Comparison of ENCODE assay signal across 22 cellular contexts in genomic region chr14:31253746-31254471, GRCh38. TPM values are rescaled to one million over a fixed set of nuclear protein-coding genes. Genes with fewer than 3 reads are reported as not detected.
A peak's percentile ranks its signal among the peaks of the same experiment; 100 is the strongest.
DNase-seq lines count a peak whose midpoint lies in the region; ATAC-seq, FAIRE-seq and TF ChIP-seq lines count a peak whose summit lies in the region.
"Had no signal": no experiment of that assay in that cellular context is flagged by ENCODE, and none has a peak within 500 bp of the region (broad histone marks: within the 10 kb centered on the region; RNA-seq: fewer than 3 reads in every experiment).

No MANE protein-coding gene starts in this region.

- H3K4me1 ChIP-seq in HepG2 (ENCODE audit: insufficient read depth, low read length) (peaks cover 79% of the 10 kb centered on the region), right lobe of liver (peaks cover 0 to 25% (median 10%) of the 10 kb centered on the region in 4 donors), Karpas-422 (ENCODE audit: low read length) (peaks cover 5% of the 10 kb centered on the region), gastroesophageal sphincter (no peaks in the 10 kb centered on the region)

- no TSS peak for BruUV-seq in HepG2 (replicated peaks; lab: Mats Ljungman, UMichigan)

- H3K79me2 ChIP-seq in HepG2 (ENCODE audit: insufficient read depth, low read length) (no peaks in the 10 kb centered on the region), Karpas-422 (ENCODE audit: low read length) (no peaks in the 10 kb centered on the region)

- CTCF ChIA-PET in HepG2 (lab: Yijun Ruan, JAX; ENCODE audit: low intra/inter-chr PET ratio, low total read pairs) = no interaction called here

- H3K9me3 ChIP-seq in HepG2 (ENCODE audit: low read length) (no peaks in the 10 kb centered on the region), right lobe of liver (no peaks in the 10 kb centered on the region), Karpas-422 (ENCODE audit: low read length) (no peaks in the 10 kb centered on the region), gastroesophageal sphincter (no peaks in the 10 kb centered on the region)
- H3K9me3 ChIP-seq: A549; BLaER1 treated with 17β-estradiol and CSF1 and Interleukin-3, amounts not matched to agents 10 nM and 100 nM; Caco-2 had no signal

- DNase-seq in HepG2 (ENCODE audit: low spot score) (no peak), right lobe of liver (no peak), Karpas-422 (peak; percentile 41), NCI-H82 treated with DMSO at 0.1 percent for 48 hours (lab: John Stamatoyannopoulos, UW; ENCODE audit: unreplicated experiment) (peak; percentile 3), retinal pigment epithelial cell (ENCODE audit: low read depth) (peak; percentile 62), T-helper 1 cell (no peak)
- DNase-seq: AML-193; Caco-2; Calu3; CD4-positive, alpha-beta T cell; CD8-positive, alpha-beta T cell; DMS79 treated with DMSO at 0.1 percent for 48 hours; GF-D8 had no signal

- H3K27me3 ChIP-seq in HepG2 (ENCODE audit: control insufficient read depth in 1 of 2, insufficient read depth in 2 of 2, low read length in 2 of 2) = no peaks in the 10 kb centered on the region; a peak in 1 of 5 replicates
- H3K27me3 ChIP-seq in right lobe of liver = no peaks in the 10 kb centered on the region
- no peaks in the 10 kb centered on the region for H3K27me3 ChIP-seq in Karpas-422 (ENCODE audit: low read length)
- H3K27me3 ChIP-seq in gastroesophageal sphincter = no peaks in the 10 kb centered on the region
- H3K27me3 ChIP-seq: BLaER1 treated with 17β-estradiol and CSF1 and Interleukin-3, amounts not matched to agents 10 nM and 100 nM had no signal

- no peak overlapping the region for H3K4me3 ChIP-seq in HepG2 (replicated peaks in 1 of 3; ENCODE audit: insufficient read depth in 1 of 3, low read depth in 2 of 3, low read length in 3 of 3)
- no peak overlapping the region for H3K4me3 ChIP-seq in right lobe of liver
- no peak overlapping the region for H3K4me3 ChIP-seq in Karpas-422 (ENCODE audit: low read length)
- H3K4me3 ChIP-seq in retinal pigment epithelial cell (ENCODE audit: low read length) = no peak overlapping the region
- no peak overlapping the region for H3K4me3 ChIP-seq in gastroesophageal sphincter
- H3K4me3 ChIP-seq: A549; BLaER1 treated with 17β-estradiol and CSF1 and Interleukin-3, amounts not matched to agents 10 nM and 100 nM had no signal

- TF ChIP-seq CTCF in HepG2 (CRISPR knock-in tag; IDR thresholded peaks at IDR 0.05) (no peak), right lobe of liver (IDR thresholded peaks at IDR 0.05) (no peak), retinal pigment epithelial cell (conservative IDR thresholded peaks at IDR 0.05; ENCODE audit: low read depth, low read length) (no peak), gastroesophageal sphincter (IDR thresholded peaks at IDR 0.05) (no peak)

- H2AFZ ChIP-seq in HepG2 (ENCODE audit: low read length) = no peak overlapping the region
- H2AFZ ChIP-seq in Karpas-422 (ENCODE audit: low read length) = no peak overlapping the region

- intact Hi-C loops in HepG2 (cut with micrococcal nuclease; ENCODE audit: unreplicated experiment) (no loop called here), right lobe of liver (cut with DNase I) (no loop called here)

- no peaks in the 10 kb centered on the region for H3K9me2 ChIP-seq in Karpas-422 (replicated peaks; ENCODE audit: insufficient read depth, low read length)

- in situ Hi-C loops in HepG2 (cut with HindIII; ENCODE audit: extremely low pct_ligation_motif_present, low pct_unique_long_range_greater_than_20kb) = no loop called here

- H3K36me3 ChIP-seq in HepG2 (replicated peaks in 1 of 2; ENCODE audit: control insufficient read depth in 1 of 2, insufficient read depth in 2 of 2, low read length in 2 of 2) (no peaks in the 10 kb centered on the region), right lobe of liver (no peaks in the 10 kb centered on the region), Karpas-422 (ENCODE audit: insufficient read depth, low read length) (no peaks in the 10 kb centered on the region), gastroesophageal sphincter (no peaks in the 10 kb centered on the region)
- H3K36me3 ChIP-seq: BLaER1 treated with 17β-estradiol and CSF1 and Interleukin-3, amounts not matched to agents 10 nM and 100 nM had no signal

- ATAC-seq in HepG2 (no peak), right lobe of liver (no peak), GM19395 (IDR thresholded peaks at IDR 0.05; ENCODE audit: unreplicated experiment) (no peak), gastroesophageal sphincter (no peak)
- ATAC-seq: A549; CD8-positive, alpha-beta T cell had no signal

- H3K4me2 ChIP-seq in HepG2 (ENCODE audit: low read depth, low read length) (no peak overlapping the region), Karpas-422 (ENCODE audit: low read depth, low read length, poor library complexity, severe bottlenecking) (no peak overlapping the region)
- H3K4me2 ChIP-seq: A549; BLaER1 treated with 17β-estradiol and CSF1 and Interleukin-3, amounts not matched to agents 10 nM and 100 nM had no signal

- TF ChIP-seq RAD21 in HepG2 (CRISPR knock-in tag; IDR thresholded peaks at IDR 0.05) = no peak

- H3K9ac ChIP-seq in HepG2 (ENCODE audit: insufficient read depth, low read depth, low read length) (no peak overlapping the region), Karpas-422 (ENCODE audit: low read length) (no peak overlapping the region)
- H3K9ac ChIP-seq: BLaER1 treated with 17β-estradiol and CSF1 and Interleukin-3, amounts not matched to agents 10 nM and 100 nM had no signal

- FAIRE-seq in HepG2 (lab: Jason Lieb, UNC) = no peak
- FAIRE-seq: A549, G401.6, GM12891, GM19239 had no signal

- H3K27ac ChIP-seq in HepG2 (ENCODE audit: extremely low read length, insufficient read depth, low read length) (no peak overlapping the region), right lobe of liver (no peak overlapping the region), Karpas-422 (ENCODE audit: low read length) (no peak overlapping the region), gastroesophageal sphincter (no peak overlapping the region)
- H3K27ac ChIP-seq: 22Rv1; A549; BLaER1 treated with 17β-estradiol and CSF1 and Interleukin-3, amounts not matched to agents 10 nM and 100 nM; C4-2B had no signal

- TF ChIP-seq EP300 in HepG2 (IDR thresholded peaks at IDR 0.05; ENCODE audit: low read depth in 2 of 2, low read length in 2 of 2) (no peak), HepG2 (CRISPR knock-in tag; IDR thresholded peaks at IDR 0.05; ENCODE audit: borderline replicate concordance) (no peak), gastroesophageal sphincter (IDR thresholded peaks at IDR 0.05) (no peak)

- POLR2A ChIA-PET in HepG2 (lab: Yijun Ruan, JAX) = interaction anchor here (0.9 to 14.8 kb wide), 3 partner anchors 22 to 166 kb away, joined by 4 to 323 read pairs (median 121); partner anchors contain the start of genes HEATR5A and HECTD1

- H4K20me1 ChIP-seq in HepG2 (ENCODE audit: insufficient read depth, low read length) (no peaks in the 10 kb centered on the region), Karpas-422 (ENCODE audit: insufficient read depth, low read depth, low read length) (no peaks in the 10 kb centered on the region)
- H4K20me1 ChIP-seq: BLaER1 treated with 17β-estradiol and CSF1 and Interleukin-3, amounts not matched to agents 10 nM and 100 nM had no signal

- no peak for TF ChIP-seq POLR2A in HepG2 (IDR thresholded peaks at IDR 0.05; ENCODE audit: insufficient read depth in 1 of 2, low read depth in 2 of 2, low read length in 2 of 2)
- TF ChIP-seq POLR2A in right lobe of liver (IDR thresholded peaks at IDR 0.05) = no peak
- no peak for TF ChIP-seq POLR2A in gastroesophageal sphincter (IDR thresholded peaks at IDR 0.05)

- 86% methylated on average over 9 of the region's 9 CpGs for WGBS in HepG2 (ENCODE audit: low lambda C conversion rate)
- WGBS in right lobe of liver (ENCODE audit: insufficient coverage, low coverage, low lambda C conversion rate, missing lambda C conversion rate) = 98% methylated on average over 5 of the region's 9 CpGs
- 86 to 88% methylated on average over 3 to 5 of the region's 9 CpGs for WGBS in gastroesophageal sphincter (ENCODE audit: low coverage in 1 of 2), 2 donors

TF ChIP-seq in HepG2, 621 proteins besides CTCF, POLR2A, EP300 and RAD21 (continues in another document):
- TF ChIP-seq ZNF460 (CRISPR knock-in tag; IDR thresholded peaks at IDR 0.05; ENCODE audit: borderline replicate concordance) (peak; percentile 16; the same call in 1 of the 2 replicates), ZNF7 (CRISPR knock-in tag; IDR thresholded peaks at IDR 0.05) (no peak), ZNF660 (CRISPR knock-in tag; IDR thresholded peaks at IDR 0.05; ENCODE audit: borderline replicate concordance, low read depth) (no peak), BORCS8-MEF2B (CRISPR knock-in tag; IDR thresholded peaks at IDR 0.05) (no peak), HNF4G (IDR thresholded peaks at IDR 0.05; ENCODE audit: borderline replicate concordance, low read depth, low read length) (no peak), HNF4G (CRISPR knock-in tag; IDR thresholded peaks at IDR 0.05; ENCODE audit: borderline replicate concordance, low read depth) (no peak)

RNA-seq across cellular contexts. Expression of gene HECTD1, which starts 46.3 kb away (rescaled TPM):
- 560 and 761 TPM in 2 replicates for total RNA-seq in HepG2 (2016; rRNA removed; fragmentation: Illumina TruSeq; extraction: Trizol)
- 152 and 185 TPM in 2 replicates for total RNA-seq in HepG2 (2016; cell fraction: cytosol; rRNA removed; fragmentation: Illumina TruSeq; extraction: Trizol; ENCODE audit: low read depth)
- total RNA-seq in HepG2 (2016; cell fraction: insoluble cytoplasmic fraction; rRNA removed; fragmentation: Illumina TruSeq; extraction: Trizol) = 547 and 739 TPM in 2 replicates
- 193 and 217 TPM in 2 replicates for total RNA-seq in HepG2 (2016; cell fraction: membrane; rRNA removed; fragmentation: Illumina TruSeq; extraction: Trizol)
- total RNA-seq in HepG2 (2016; cell fraction: nucleus; rRNA removed; fragmentation: Illumina TruSeq; extraction: Trizol) = 529 and 592 TPM in 2 replicates
- polyA plus RNA-seq in HepG2 (2011; rRNA removed) = 251 and 312 TPM in 2 replicates
- polyA plus RNA-seq in HepG2 (2011; cell fraction: cytosol; rRNA removed) = 136 and 176 TPM in 2 replicates
- 261 and 311 TPM in 2 replicates for polyA plus RNA-seq in HepG2 (2011; cell fraction: nucleus; rRNA removed)
- polyA plus RNA-seq in HepG2 (2012) = 201 and 210 TPM in 2 replicates
- polyA plus RNA-seq in HepG2 (2016; cell fraction: cytosol; fragmentation: Illumina TruSeq; extraction: Trizol; ENCODE audit: low read depth) = 18.3 and 18.5 TPM in 2 replicates
- polyA plus RNA-seq in HepG2 (2016; cell fraction: insoluble cytoplasmic fraction; fragmentation: Illumina TruSeq; extraction: Trizol; ENCODE audit: low read depth) = 345 and 361 TPM in 2 replicates
- polyA plus RNA-seq in HepG2 (2016; cell fraction: membrane; fragmentation: Illumina TruSeq; extraction: Trizol; ENCODE audit: low read depth) = 42.8 and 42.9 TPM in 2 replicates
- polyA plus RNA-seq in HepG2 (2016; cell fraction: nucleus; fragmentation: Illumina TruSeq; extraction: Trizol; ENCODE audit: insufficient read depth, low read depth) = 433 and 489 TPM in 2 replicates
- 372 and 1,089 TPM in 2 replicates for polyA minus RNA-seq in HepG2 (2011; rRNA and poly(A)+ RNA removed; ENCODE audit: low replicate concordance)
- 426 and 459 TPM in 2 replicates for polyA minus RNA-seq in HepG2 (2011; cell fraction: cytosol; rRNA and poly(A)+ RNA removed)
- 772 and 919 TPM in 2 replicates for polyA minus RNA-seq in HepG2 (2011; cell fraction: nucleus; rRNA and poly(A)+ RNA removed)
- 100 to 1,000 TPM in 5 of 6 experiments, 10 to 100 TPM in 1; 77.2 to 167 (median 119) TPM for total RNA-seq in right lobe of liver
- total RNA-seq in Karpas-422 (2014; rRNA removed; shearing (Covaris generic); ENCODE audit: low replicate concordance) = 314 and 317 TPM in 2 replicates
- 100 to 1,000 TPM; 185 to 287 (median 208) TPM for total RNA-seq in gastroesophageal sphincter

Comparison
In these comparisons a context has a peak if more than half of its experiments do, and no peak if none do; other contexts are left out.
1. DNase-seq: peak in Karpas-422 (single experiment), NCI-H82 treated with DMSO at 0.1 percent for 48 hours (single experiment) and retinal pigment epithelial cell (single experiment); none in HepG2 (single experiment), right lobe of liver (0 of 3) and T-helper 1 cell (0 of 5).